In the genomic region with DNA sequence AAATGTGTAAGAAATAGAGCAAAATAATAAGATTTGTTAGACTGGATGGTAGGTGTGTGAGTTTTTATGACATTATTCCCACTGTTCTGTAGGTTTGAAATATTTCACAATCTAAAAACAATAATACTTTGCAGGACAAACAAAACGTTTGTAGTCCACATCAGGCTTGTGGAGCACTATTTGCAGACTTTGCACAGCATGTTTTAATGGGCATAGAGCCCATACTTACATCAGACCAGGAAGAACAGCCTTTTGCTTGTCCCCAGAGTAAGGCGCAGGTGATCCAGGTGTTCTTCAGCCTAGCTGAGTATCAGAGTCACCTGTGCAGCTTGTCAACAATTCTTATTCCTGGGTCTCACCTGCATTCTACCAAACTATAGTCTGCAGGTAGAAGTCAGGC, we compare ENCODE assay signal across 1 cellular context.
TF ChIP-seq lines count a peak whose summit lies in the region.

No MANE protein-coding gene starts in this region.

TF ChIP-seq in HepG2, 621 proteins besides CTCF, POLR2A, EP300 and RAD21 (continued from another document):
- TF ChIP-seq, protein P1, sequence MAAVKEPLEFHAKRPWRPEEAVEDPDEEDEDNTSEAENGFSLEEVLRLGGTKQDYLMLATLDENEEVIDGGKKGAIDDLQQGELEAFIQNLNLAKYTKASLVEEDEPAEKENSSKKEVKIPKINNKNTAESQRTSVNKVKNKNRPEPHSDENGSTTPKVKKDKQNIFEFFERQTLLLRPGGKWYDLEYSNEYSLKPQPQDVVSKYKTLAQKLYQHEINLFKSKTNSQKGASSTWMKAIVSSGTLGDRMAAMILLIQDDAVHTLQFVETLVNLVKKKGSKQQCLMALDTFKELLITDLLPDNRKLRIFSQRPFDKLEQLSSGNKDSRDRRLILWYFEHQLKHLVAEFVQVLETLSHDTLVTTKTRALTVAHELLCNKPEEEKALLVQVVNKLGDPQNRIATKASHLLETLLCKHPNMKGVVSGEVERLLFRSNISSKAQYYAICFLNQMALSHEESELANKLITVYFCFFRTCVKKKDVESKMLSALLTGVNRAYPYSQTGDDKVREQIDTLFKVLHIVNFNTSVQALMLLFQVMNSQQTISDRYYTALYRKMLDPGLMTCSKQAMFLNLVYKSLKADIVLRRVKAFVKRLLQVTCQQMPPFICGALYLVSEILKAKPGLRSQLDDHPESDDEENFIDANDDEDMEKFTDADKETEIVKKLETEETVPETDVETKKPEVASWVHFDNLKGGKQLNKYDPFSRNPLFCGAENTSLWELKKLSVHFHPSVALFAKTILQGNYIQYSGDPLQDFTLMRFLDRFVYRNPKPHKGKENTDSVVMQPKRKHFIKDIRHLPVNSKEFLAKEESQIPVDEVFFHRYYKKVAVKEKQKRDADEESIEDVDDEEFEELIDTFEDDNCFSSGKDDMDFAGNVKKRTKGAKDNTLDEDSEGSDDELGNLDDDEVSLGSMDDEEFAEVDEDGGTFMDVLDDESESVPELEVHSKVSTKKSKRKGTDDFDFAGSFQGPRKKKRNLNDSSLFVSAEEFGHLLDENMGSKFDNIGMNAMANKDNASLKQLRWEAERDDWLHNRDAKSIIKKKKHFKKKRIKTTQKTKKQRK (IDR thresholded peaks at IDR 0.05; ENCODE audit: low read length): no peak
- TF ChIP-seq SOX6 (IDR thresholded peaks at IDR 0.05) (no peak), SOX6 (CRISPR knock-in tag; IDR thresholded peaks at IDR 0.05) (peak; percentile 58; the same call in 1 of the 2 replicates), ZNF777 (CRISPR knock-in tag; IDR thresholded peaks at IDR 0.05) (no peak), CEBPB (IDR thresholded peaks at IDR 0.05; ENCODE audit: borderline replicate concordance, low read depth, low read length) (peak; percentile 79), ZNF44 (CRISPR knock-in tag; IDR thresholded peaks at IDR 0.05) (no peak), ELF1 (CRISPR knock-in tag; IDR thresholded peaks at IDR 0.05) (peak; percentile 64), ZEB1 (IDR thresholded peaks at IDR 0.05; ENCODE audit: insufficient replicate concordance, low read depth) (peak; percentile 93), SMYD3 (CRISPR knock-in tag; IDR thresholded peaks at IDR 0.05) (no peak), NFIC (IDR thresholded peaks at IDR 0.05; ENCODE audit: low read length) (0 out of 2 replicates have a peak, but pooled peaks have one; percentile 21), ETV5 (CRISPR knock-in tag; IDR thresholded peaks at IDR 0.05; ENCODE audit: borderline replicate concordance) (peak; percentile 14; the same call in 1 of the 2 replicates), HNF4A (CRISPR knock-in tag; IDR thresholded peaks at IDR 0.05) (peak; percentile 47; the same call in 1 of the 2 replicates), ZNF530 (CRISPR knock-in tag; IDR thresholded peaks at IDR 0.05; ENCODE audit: low read depth) (no peak), DNMT1 (CRISPR knock-in tag; IDR thresholded peaks at IDR 0.05) (no peak), ZNF256 (CRISPR knock-in tag; conservative IDR thresholded peaks at IDR 0.05) (no peak), FOXA3 (CRISPR knock-in tag; IDR thresholded peaks at IDR 0.05) (0 out of 2 replicates have a peak, but pooled peaks have one; percentile 9), PHF5A (CRISPR knock-in tag; IDR thresholded peaks at IDR 0.05; ENCODE audit: low read depth, unreplicated experiment) (no peak), ELF3 (CRISPR knock-in tag; IDR thresholded peaks at IDR 0.05) (peak; percentile 62), U2AF2 (IDR thresholded peaks at IDR 0.05; ENCODE audit: low read depth, low read length) (no peak), ARID5B (CRISPR knock-in tag; IDR thresholded peaks at IDR 0.05) (peak; percentile 42), ZKSCAN8 (CRISPR knock-in tag; IDR thresholded peaks at IDR 0.05; ENCODE audit: borderline replicate concordance) (no peak)
- TF ChIP-seq, protein P2, sequence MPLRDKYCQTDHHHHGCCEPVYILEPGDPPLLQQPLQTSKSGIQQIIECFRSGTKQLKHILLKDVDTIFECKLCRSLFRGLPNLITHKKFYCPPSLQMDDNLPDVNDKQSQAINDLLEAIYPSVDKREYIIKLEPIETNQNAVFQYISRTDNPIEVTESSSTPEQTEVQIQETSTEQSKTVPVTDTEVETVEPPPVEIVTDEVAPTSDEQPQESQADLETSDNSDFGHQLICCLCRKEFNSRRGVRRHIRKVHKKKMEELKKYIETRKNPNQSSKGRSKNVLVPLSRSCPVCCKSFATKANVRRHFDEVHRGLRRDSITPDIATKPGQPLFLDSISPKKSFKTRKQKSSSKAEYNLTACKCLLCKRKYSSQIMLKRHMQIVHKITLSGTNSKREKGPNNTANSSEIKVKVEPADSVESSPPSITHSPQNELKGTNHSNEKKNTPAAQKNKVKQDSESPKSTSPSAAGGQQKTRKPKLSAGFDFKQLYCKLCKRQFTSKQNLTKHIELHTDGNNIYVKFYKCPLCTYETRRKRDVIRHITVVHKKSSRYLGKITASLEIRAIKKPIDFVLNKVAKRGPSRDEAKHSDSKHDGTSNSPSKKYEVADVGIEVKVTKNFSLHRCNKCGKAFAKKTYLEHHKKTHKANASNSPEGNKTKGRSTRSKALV (CRISPR knock-in tag; IDR thresholded peaks at IDR 0.05): no peak
- TF ChIP-seq, protein P3, sequence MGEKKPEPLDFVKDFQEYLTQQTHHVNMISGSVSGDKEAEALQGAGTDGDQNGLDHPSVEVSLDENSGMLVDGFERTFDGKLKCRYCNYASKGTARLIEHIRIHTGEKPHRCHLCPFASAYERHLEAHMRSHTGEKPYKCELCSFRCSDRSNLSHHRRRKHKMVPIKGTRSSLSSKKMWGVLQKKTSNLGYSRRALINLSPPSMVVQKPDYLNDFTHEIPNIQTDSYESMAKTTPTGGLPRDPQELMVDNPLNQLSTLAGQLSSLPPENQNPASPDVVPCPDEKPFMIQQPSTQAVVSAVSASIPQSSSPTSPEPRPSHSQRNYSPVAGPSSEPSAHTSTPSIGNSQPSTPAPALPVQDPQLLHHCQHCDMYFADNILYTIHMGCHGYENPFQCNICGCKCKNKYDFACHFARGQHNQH (CRISPR knock-in tag; IDR thresholded peaks at IDR 0.05): no peak
- TF ChIP-seq, protein P4, sequence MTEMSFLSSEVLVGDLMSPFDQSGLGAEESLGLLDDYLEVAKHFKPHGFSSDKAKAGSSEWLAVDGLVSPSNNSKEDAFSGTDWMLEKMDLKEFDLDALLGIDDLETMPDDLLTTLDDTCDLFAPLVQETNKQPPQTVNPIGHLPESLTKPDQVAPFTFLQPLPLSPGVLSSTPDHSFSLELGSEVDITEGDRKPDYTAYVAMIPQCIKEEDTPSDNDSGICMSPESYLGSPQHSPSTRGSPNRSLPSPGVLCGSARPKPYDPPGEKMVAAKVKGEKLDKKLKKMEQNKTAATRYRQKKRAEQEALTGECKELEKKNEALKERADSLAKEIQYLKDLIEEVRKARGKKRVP (CRISPR knock-in tag; IDR thresholded peaks at IDR 0.05): peak in 1 of 2 experiments; percentile 66; a peak in 2 of 4 replicates
